ENCODE assay signal across 16 cellular contexts in the genomic region with DNA sequence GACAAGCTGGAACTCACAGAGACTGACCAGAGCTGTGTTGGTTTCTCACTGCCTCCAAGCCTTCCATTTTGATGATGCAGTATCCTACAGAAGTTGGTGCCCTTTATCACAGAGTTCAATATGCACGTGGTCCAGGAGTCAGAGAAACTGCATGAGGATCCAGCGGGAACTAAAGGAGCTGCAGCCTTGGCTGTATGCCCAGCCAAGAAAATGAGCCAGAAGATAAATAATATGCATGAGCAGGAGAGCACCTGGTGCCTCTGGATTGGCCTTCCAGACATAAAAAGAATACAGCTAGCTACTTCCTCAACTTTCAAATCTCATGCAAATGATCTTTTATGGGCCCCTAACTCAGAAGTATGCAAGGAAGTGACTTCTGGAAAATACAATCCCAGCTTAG. TPM values are rescaled to one million over a fixed set of nuclear protein-coding genes. Genes with fewer than 3 reads are reported as not detected.
A peak's percentile ranks its signal among the peaks of the same experiment; 100 is the strongest.
DNase-seq lines count a peak whose midpoint lies in the region; ATAC-seq and TF ChIP-seq lines count a peak whose summit lies in the region.
"Had no signal": no experiment of that assay in that cellular context is flagged by ENCODE, and none has a peak within 500 bp of the region (broad histone marks: within the 10 kb centered on the region; RNA-seq: fewer than 3 reads in every experiment).

No MANE protein-coding gene starts in this region.

- H3K9ac ChIP-seq in IMR-90 (ENCODE audit: low read depth, low read length): no peak overlapping the region

- no peaks in the 10 kb centered on the region for H3K36me3 ChIP-seq in IMR-90 (ENCODE audit: control insufficient read depth, insufficient read depth, low read length)
- H3K36me3 ChIP-seq: gastroesophageal sphincter had no signal

- no peak overlapping the region for H3K27ac Mint-ChIP-seq in Calu3 (ENCODE audit: unreplicated experiment)
- H3K27ac Mint-ChIP-seq in HFFc6: no peak overlapping the region

- no peaks in the 10 kb centered on the region for H4K20me1 ChIP-seq in IMR-90 (ENCODE audit: insufficient read depth, low read length)

- 0% methylated on average over 2 of the region's 2 CpGs; no CpG with 5 or more reads in 1 of the 2 experiments for WGBS in IMR-90 (ENCODE audit: extremely low coverage in 2 of 2, insufficient read length in 1 of 2), 2 experiments

- no peak overlapping the region for H4K91ac ChIP-seq in IMR-90 (ENCODE audit: insufficient read depth, low read depth, low read length)

- TF ChIP-seq CTCF in Calu3 (IDR thresholded peaks at IDR 0.05; ENCODE audit: unreplicated experiment) (no peak), IMR-90 (conservative IDR thresholded peaks at IDR 0.05; ENCODE audit: low read depth, low read length) (no peak), HFFc6 (IDR thresholded peaks at IDR 0.05) (no peak)

- H3K4me1 Mint-ChIP-seq in Calu3 (ENCODE audit: low read depth, unreplicated experiment) (no peaks in the 10 kb centered on the region), HFFc6 (ENCODE audit: low read depth) (peaks cover 36% of the 10 kb centered on the region)
- H3K4me1 Mint-ChIP-seq: central memory CD8-positive, alpha-beta T cell had no signal

- no peak overlapping the region for H4K5ac ChIP-seq in IMR-90 (ENCODE audit: low read depth, low read length)

- H3K27ac ChIP-seq in IMR-90 (ENCODE audit: insufficient read depth, low read length): no peak overlapping the region
- H3K27ac ChIP-seq: C4-2B, gastroesophageal sphincter had no signal

- H2BK5ac ChIP-seq in IMR-90 (ENCODE audit: low read depth, low read length, poor library complexity, severe bottlenecking): no peak overlapping the region

- H2BK120ac ChIP-seq in IMR-90 (ENCODE audit: low read depth, low read length): no peak overlapping the region

- CTCF ChIA-PET in Calu3 (lab: Charles Lee): no interaction called here
- CTCF ChIA-PET in IMR-90 (lab: Yijun Ruan, JAX): interaction anchor here (1.0 kb wide), 1 partner anchor 14 kb away, joined by 3 read pairs; no protein-coding TSS in a partner anchor

- no peak overlapping the region for H3K14ac ChIP-seq in IMR-90 (replicated peaks; ENCODE audit: low read depth, low read length)

- H3K36me3 Mint-ChIP-seq in Calu3 (ENCODE audit: insufficient read depth, unreplicated experiment) (no peaks in the 10 kb centered on the region), HFFc6 (ENCODE audit: low read depth) (no peaks in the 10 kb centered on the region)

- no peaks in the 10 kb centered on the region for H3K9me1 ChIP-seq in IMR-90 (ENCODE audit: insufficient read depth, low read length)

- H3K4me1 ChIP-seq in IMR-90 (ENCODE audit: control insufficient read depth, insufficient read depth, low read length): 0 out of 2 replicates have a peak, but pooled peaks cover 2% of the 10 kb centered on the region

- no peak overlapping the region for H4K8ac ChIP-seq in IMR-90 (ENCODE audit: low read depth in 2 of 2, low read length in 2 of 2)

- DNase-seq in Calu3 (peak; percentile 0), IMR-90 (peak; percentile 87), RPMI7951 (ENCODE audit: low read depth) (peak; percentile 25), iPS-NIHi11 (ENCODE audit: low spot score) (peak; percentile 8), ecto neural progenitor cell (ENCODE audit: low spot score) (no peak), HFFc6 (no peak), activated gamma-delta T cell treated with Interleukin-2 at 50 U/mL for 16 hours (no peak)
- DNase-seq: posterior cingulate gyrus, SIG-M5, substantia nigra had no signal

- dilution Hi-C loops in IMR-90 (cut with HindIII; ENCODE audit: low sequenced_read_pairs, unreplicated experiment): no loop called here

- POLR2A ChIA-PET in IMR-90 (lab: Charles Lee; ENCODE audit: unreplicated experiment): no interaction called here

- intact Hi-C loops in Calu3 (cut with micrococcal nuclease; ENCODE audit: unreplicated experiment): no loop called here
- intact Hi-C loops in IMR-90 (cut with micrococcal nuclease): no loop called here

- no peak overlapping the region for H3K4me3 ChIP-seq in IMR-90 (ENCODE audit: insufficient read depth, low read depth, low read length)
- H3K4me3 ChIP-seq: gastroesophageal sphincter, lung had no signal

- no peak overlapping the region for H3K56ac ChIP-seq in IMR-90 (ENCODE audit: extremely low read depth, insufficient read depth, low read length)

- ATAC-seq in IMR-90 (ENCODE audit: low read depth): peak; percentile 59; the same call in 1 of the 2 replicates
- no peak for ATAC-seq in HG02642 (IDR thresholded peaks at IDR 0.05; ENCODE audit: poor library complexity, unreplicated experiment)
- ATAC-seq: activated CD4-positive, CD25-positive, alpha-beta regulatory T cell treated with anti-CD3 and anti-CD28 coated beads, Interleukin-2, amount 50 U/mL, for 24 hours; gastroesophageal sphincter had no signal

- no peak overlapping the region for H3K4me2 ChIP-seq in IMR-90 (ENCODE audit: low read depth, low read length)

- no peak overlapping the region for H2AFZ ChIP-seq in IMR-90 (replicated peaks; ENCODE audit: low read length, poor library complexity)

- no peak overlapping the region for H3K18ac ChIP-seq in IMR-90 (ENCODE audit: low read depth, low read length)

- no peaks in the 10 kb centered on the region for H3K9me3 Mint-ChIP-seq in Calu3 (ENCODE audit: low read depth, unreplicated experiment)
- H3K9me3 Mint-ChIP-seq in HFFc6: no peaks in the 10 kb centered on the region
- H3K9me3 Mint-ChIP-seq: central memory CD8-positive, alpha-beta T cell had no signal

- TF ChIP-seq RAD21 in IMR-90 (IDR thresholded peaks at IDR 0.05; ENCODE audit: low read length): no peak

- TF ChIP-seq POLR2A in IMR-90 (IDR thresholded peaks at IDR 0.05; ENCODE audit: low read depth, low read length): no peak

- H2BK20ac ChIP-seq in IMR-90 (ENCODE audit: low read depth, low read length): no peak overlapping the region

- no peak overlapping the region for H2AK9ac ChIP-seq in IMR-90 (replicated peaks; ENCODE audit: low read depth, low read length, poor library complexity)

- H3K9me3 ChIP-seq in IMR-90 (ENCODE audit: control insufficient read depth, insufficient read depth, low read length): no peaks in the 10 kb centered on the region
- H3K9me3 ChIP-seq: gastroesophageal sphincter had no signal

- no peak overlapping the region for H2BK15ac ChIP-seq in IMR-90 (ENCODE audit: low read depth, low read length)

- H3K4ac ChIP-seq in IMR-90 (ENCODE audit: low read depth, low read length): no peak overlapping the region

- H3K23ac ChIP-seq in IMR-90 (ENCODE audit: low read depth, low read length): peak overlapping the region; percentile 23; the same call in 1 of the 2 replicates

- in situ Hi-C loops in IMR-90 (cut with MboI; ENCODE audit: low sequenced_read_pairs): no loop called here

- H2AK5ac ChIP-seq in IMR-90 (ENCODE audit: low read depth, low read length): no peak overlapping the region

- BruUV-seq in Calu3 (replicated peaks; lab: Mats Ljungman, UMichigan) (no TSS peak), IMR-90 (replicated peaks; lab: Mats Ljungman, UMichigan) (no TSS peak)

- H3K27me3 Mint-ChIP-seq in Calu3 (ENCODE audit: unreplicated experiment) (no peaks in the 10 kb centered on the region), HFFc6 (ENCODE audit: insufficient read depth) (no peaks in the 10 kb centered on the region; the same call in 1 of the 2 replicates)

- no peaks in the 10 kb centered on the region for H3K27me3 ChIP-seq in IMR-90 (ENCODE audit: control insufficient read depth, insufficient read depth, low read length)
- H3K27me3 ChIP-seq: gastroesophageal sphincter had no signal

- no peak overlapping the region for H3K4me3 Mint-ChIP-seq in Calu3 (ENCODE audit: low read depth, unreplicated experiment)
- H3K4me3 Mint-ChIP-seq in HFFc6: no peak overlapping the region
- H3K4me3 Mint-ChIP-seq: central memory CD8-positive, alpha-beta T cell had no signal

- H3K79me1 ChIP-seq in IMR-90 (ENCODE audit: low read depth in 1 of 2, low read length in 2 of 2): no peaks in the 10 kb centered on the region

TF ChIP-seq in IMR-90, 13 proteins besides CTCF, POLR2A, EP300 and RAD21:
- TF ChIP-seq MAFK (IDR thresholded peaks at IDR 0.05; ENCODE audit: low read depth, low read length): no peak
- no peak for TF ChIP-seq MAZ (IDR thresholded peaks at IDR 0.05; ENCODE audit: borderline replicate concordance, low read depth, low read length)
- no peak for TF ChIP-seq BHLHE40 (IDR thresholded peaks at IDR 0.05; ENCODE audit: low read depth, low read length)
- no peak for TF ChIP-seq CHD1 (IDR thresholded peaks at IDR 0.05; ENCODE audit: low read depth, low read length)

RNA-seq across cellular contexts. Expression of a gene that starts 44.3 kb away (rescaled TPM):
- total RNA-seq in Calu3 (2022) (0.15 and 0.31 TPM in 2 replicates), IMR-90 (2012; rRNA removed) (10.8 and 11.3 TPM in 2 replicates)
- 13.2 and 15.5 TPM in 2 replicates for polyA plus RNA-seq in IMR-90 (2012; rRNA removed)
- 7.1 and 9.1 TPM in 2 replicates for polyA plus RNA-seq in IMR-90 (2012; cell fraction: cytosol; rRNA removed)
- polyA plus RNA-seq in IMR-90 (2012; cell fraction: nucleus; rRNA removed; ENCODE audit: low replicate concordance): 28.7 and 33.6 TPM in 2 replicates
- 1.7 and 4.1 TPM in 2 replicates for total RNA-seq in RPMI7951 (2014; rRNA removed; shearing (Covaris generic))
- 10 to 100 TPM; 36.7 to 53.7 (median 38.4) TPM for total RNA-seq in HFFc6 (2021; fragmentation: NEBNext Ultra II Directional; extraction: Animal tissue kit (Norgen Biotek cat#: 25700))

Comparison
In these comparisons a context has a peak if more than half of its experiments do, and no peak if none do; other contexts are left out.
1. DNase-seq: peak in Calu3 (single experiment), IMR-90 (single experiment), RPMI7951 (single experiment) and iPS-NIHi11 (single experiment); none in ecto neural progenitor cell (single experiment), HFFc6 (single experiment) and activated gamma-delta T cell treated with Interleukin-2 at 50 U/mL for 16 hours (single experiment).